28 cellular contexts compared by ENCODE assay signal in the genomic region with DNA sequence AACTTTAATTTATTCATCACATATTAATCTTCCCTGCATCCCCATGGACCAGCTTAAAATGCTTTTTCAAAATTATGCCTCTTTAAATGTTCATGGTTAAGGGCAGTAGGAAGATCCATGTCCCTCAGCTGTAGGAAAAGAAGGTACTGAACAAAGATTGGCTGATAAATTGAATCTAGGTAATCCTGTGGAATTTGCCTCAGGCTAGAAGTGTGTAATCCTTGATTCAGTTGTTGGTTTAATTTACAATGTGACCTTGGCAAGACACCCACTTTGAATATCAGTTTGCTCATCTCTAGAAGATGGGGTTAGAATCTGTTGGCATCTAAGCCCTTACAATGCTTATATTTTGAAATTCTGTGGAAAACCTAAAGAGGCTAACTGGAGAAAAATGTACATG.
"Had no signal": no experiment of that assay in that cellular context is flagged by ENCODE, and none has a peak within 500 bp of the region (broad histone marks: within the 10 kb centered on the region; RNA-seq: fewer than 3 reads in every experiment).

No MANE protein-coding gene starts in this region.

- H3K27ac ChIP-seq: colonic mucosa, esophagus muscularis mucosa, prostate gland, right atrium auricular region, stomach, testis, tibial artery had no signal

- H3K4me2 ChIP-seq: smooth muscle cell had no signal

- H3K27me3 ChIP-seq: colonic mucosa, esophagus muscularis mucosa, right atrium auricular region, stomach, testis, tibial artery had no signal

- H3K27ac Mint-ChIP-seq: dendritic cell treated with granulocyte-macrophage colony-stimulating factor and Interleukin-4, amounts not matched to agents 40 ng/mL and 50 ng/mL, for 4 days; endodermal cell; nephron; stimulated activated effector memory CD8-positive, alpha-beta T cell treated with anti-CD3 and anti-CD28 coated beads, Interleukin-12 subunit alpha, Interleukin-12 subunit beta, amount 100 ng/mL, for 72 hours; type B pancreatic cell had no signal

- H3K9me3 ChIP-seq: colonic mucosa, esophagus muscularis mucosa, prostate gland, stomach, testis, tibial artery had no signal

- H3K4me1 Mint-ChIP-seq: endodermal cell had no signal

- H3K4me3 ChIP-seq: colonic mucosa, esophagus muscularis mucosa, lung, prostate gland, right atrium auricular region, smooth muscle cell, stomach, testis, tibial artery had no signal

- H3K36me3 ChIP-seq: colonic mucosa had no signal

- FAIRE-seq: frontal cortex, kidney had no signal

- H3K4me3 Mint-ChIP-seq: dendritic cell treated with granulocyte-macrophage colony-stimulating factor and Interleukin-4, amounts not matched to agents 40 ng/mL and 50 ng/mL, for 4 days; endodermal cell; naive thymus-derived CD4-positive, alpha-beta T cell; nephron; stimulated activated effector memory CD8-positive, alpha-beta T cell treated with anti-CD3 and anti-CD28 coated beads, Interleukin-12 subunit alpha, Interleukin-12 subunit beta, amount 100 ng/mL, for 72 hours; type B pancreatic cell had no signal

- H3K9me3 Mint-ChIP-seq: dendritic cell treated with granulocyte-macrophage colony-stimulating factor and Interleukin-4, amounts not matched to agents 40 ng/mL and 50 ng/mL, for 4 days; stimulated activated effector memory CD8-positive, alpha-beta T cell treated with anti-CD3 and anti-CD28 coated beads, Interleukin-12 subunit alpha, Interleukin-12 subunit beta, amount 100 ng/mL, for 72 hours had no signal

- DNase-seq: colonic mucosa; effector CD8-positive, alpha-beta T cell; endodermal cell; head of caudate nucleus; kidney; mesenchymal stem cell; midbrain; naive thymus-derived CD4-positive, alpha-beta T cell; nucleus accumbens; stimulated activated CD4-positive, alpha-beta T cell treated with anti-CD3 and anti-CD28 coated beads, Interleukin-12 subunit alpha, Interleukin-12 subunit beta, amount 100 ng/mL, for 4 hours; stimulated activated CD4-positive, alpha-beta T cell treated with anti-CD3 and anti-CD28 coated beads, Interleukin-1b, Interleukin-23, amount 100 ng/mL, for 48 hours; stimulated activated CD4-positive, alpha-beta T cell treated with anti-CD3 and anti-CD28 coated beads, Interleukin-4, amount 100 ng/mL, for 1 hour; stimulated activated naive CD4-positive, alpha-beta T cell treated with Interleukin-2 at 50 U/mL for 16 hours; stomach; testis; tibial artery had no signal

- H3K4me1 ChIP-seq: colonic mucosa, prostate gland had no signal

- H3K27me3 Mint-ChIP-seq: dendritic cell treated with granulocyte-macrophage colony-stimulating factor and Interleukin-4, amounts not matched to agents 40 ng/mL and 50 ng/mL, for 4 days; naive thymus-derived CD4-positive, alpha-beta T cell; type B pancreatic cell had no signal

- ATAC-seq: left lobe of liver; naive thymus-derived CD4-positive, alpha-beta T cell; sciatic nerve; stimulated activated effector memory CD8-positive, alpha-beta T cell treated with anti-CD3 and anti-CD28 coated beads, Interleukin-12 subunit alpha, Interleukin-12 subunit beta, amount 100 ng/mL, for 72 hours had no signal
